11 cellular contexts compared by ENCODE assay signal in genomic region chr5:132807163-132807838, GRCh38. TPM values are rescaled to one million over a fixed set of nuclear protein-coding genes. Genes with fewer than 3 reads are reported as not detected.
DNase-seq lines count a peak whose midpoint lies in the region; ATAC-seq, FAIRE-seq and TF ChIP-seq lines count a peak whose summit lies in the region.
"Had no signal": no experiment of that assay in that cellular context is flagged by ENCODE, and none has a peak within 500 bp of the region (broad histone marks: within the 10 kb centered on the region; RNA-seq: fewer than 3 reads in every experiment).

No MANE protein-coding gene starts in this region.

- no peak overlapping the region for H4K5ac ChIP-seq in mesendoderm (ENCODE audit: low read length)

- no peak overlapping the region for H4K8ac ChIP-seq in mesendoderm (ENCODE audit: low read depth, low read length)

- H3K9me3 ChIP-seq in astrocyte (ENCODE audit: insufficient read depth, low read depth, low read length): no peaks in the 10 kb centered on the region
- H3K9me3 ChIP-seq: breast epithelium had no signal

- POLR2A ChIA-PET in BJ (lab: Charles Lee): no interaction called here

- peaks cover 5% of the 10 kb centered on the region for H3K9me3 Mint-ChIP-seq in astrocyte (ENCODE audit: unreplicated experiment)
- H3K9me3 Mint-ChIP-seq: T-helper 1 cell treated with Interleukin-12 subunit alpha and Interleukin-12 subunit beta and Interleukin-4 antibody, amounts not matched to agents 30 μg/mL and 1 μg/mL, for 36 hours had no signal

- no peak for ATAC-seq in HG02870 (IDR thresholded peaks at IDR 0.05; ENCODE audit: unreplicated experiment)
- no peak for ATAC-seq in HG03025 (IDR thresholded peaks at IDR 0.05; ENCODE audit: low FRiP score, unreplicated experiment)

- no peak for DNase-seq in BJ (ENCODE audit: low read depth)
- peak; percentile 94 for DNase-seq in HT-29 (ENCODE audit: low spot score)
- DNase-seq in astrocyte (ENCODE audit: low read depth): no peak
- DNase-seq in mesendoderm: peak; percentile 77
- no peak for DNase-seq in SHP77 treated with DMSO at 0.1 percent for 48 hours (lab: John Stamatoyannopoulos, UW)
- no peak for DNase-seq in NCI-H1092 (lab: John Stamatoyannopoulos, UW)
- DNase-seq: DMS79 treated with DMSO at 0.1 percent for 48 hours had no signal

- H3K18ac ChIP-seq in mesendoderm (ENCODE audit: low read length): peak overlapping the region; percentile 72

- no peaks in the 10 kb centered on the region for H4K20me1 ChIP-seq in astrocyte (ENCODE audit: insufficient read depth, low read length)

- H3K4me3 ChIP-seq in BJ (ENCODE audit: low read depth, low read length): no peak overlapping the region
- no peak overlapping the region for H3K4me3 ChIP-seq in astrocyte (ENCODE audit: insufficient read depth, low read depth, low read length)
- no peak overlapping the region for H3K4me3 ChIP-seq in mesendoderm (ENCODE audit: low read length)
- H3K4me3 ChIP-seq: breast epithelium had no signal

- no peak overlapping the region for H3K4ac ChIP-seq in mesendoderm (ENCODE audit: low read depth, low read length)

- H3K4me3 Mint-ChIP-seq in astrocyte (ENCODE audit: unreplicated experiment): no peak overlapping the region
- H3K4me3 Mint-ChIP-seq: T-helper 1 cell treated with Interleukin-12 subunit alpha and Interleukin-12 subunit beta and Interleukin-4 antibody, amounts not matched to agents 30 μg/mL and 1 μg/mL, for 36 hours had no signal

- H2AFZ ChIP-seq in astrocyte (ENCODE audit: low read depth, low read length): peak overlapping the region; percentile 45

- H3K56ac ChIP-seq in mesendoderm (ENCODE audit: low read length): peak overlapping the region; percentile 37

- no peak overlapping the region for H2BK15ac ChIP-seq in mesendoderm (replicated peaks; ENCODE audit: low read depth)

- H3K36me3 ChIP-seq in BJ (ENCODE audit: control insufficient read depth, insufficient read depth, low read length) (no peaks in the 10 kb centered on the region), astrocyte (ENCODE audit: insufficient read depth, low read length) (no peaks in the 10 kb centered on the region), mesendoderm (ENCODE audit: control insufficient read depth, insufficient read depth, low read length) (no peaks in the 10 kb centered on the region)
- H3K36me3 ChIP-seq: breast epithelium had no signal

- H2BK120ac ChIP-seq in mesendoderm (ENCODE audit: low read depth, low read length): no peak overlapping the region

- H3K36me3 Mint-ChIP-seq in astrocyte (ENCODE audit: low read depth, unreplicated experiment): no peaks in the 10 kb centered on the region

- no peaks in the 10 kb centered on the region for H3K79me1 ChIP-seq in mesendoderm (ENCODE audit: low read length)

- H3K23ac ChIP-seq in mesendoderm (ENCODE audit: low read length): no peak overlapping the region

- H3K79me2 ChIP-seq in astrocyte (ENCODE audit: insufficient read depth, low read length): no peaks in the 10 kb centered on the region
- H3K79me2 ChIP-seq in mesendoderm (ENCODE audit: control insufficient read depth, insufficient read depth, low read length): no peaks in the 10 kb centered on the region

- H3K27ac ChIP-seq in astrocyte (ENCODE audit: low read depth, low read length): no peak overlapping the region
- H3K27ac ChIP-seq in mesendoderm (ENCODE audit: low read depth, low read length): no peak overlapping the region
- H3K27ac ChIP-seq: breast epithelium had no signal

- no peak overlapping the region for H3K27ac Mint-ChIP-seq in astrocyte (ENCODE audit: unreplicated experiment)
- H3K27ac Mint-ChIP-seq: T-helper 1 cell treated with Interleukin-12 subunit alpha and Interleukin-12 subunit beta and Interleukin-4 antibody, amounts not matched to agents 30 μg/mL and 1 μg/mL, for 36 hours had no signal

- no peak overlapping the region for H3K4me2 ChIP-seq in astrocyte (ENCODE audit: low read length)
- H3K4me2 ChIP-seq in mesendoderm (ENCODE audit: low read length): no peak overlapping the region

- H2AK5ac ChIP-seq in mesendoderm (ENCODE audit: low read length): no peak overlapping the region

- FAIRE-seq in astrocyte (lab: Jason Lieb, UNC): no peak

- H3K4me1 ChIP-seq in astrocyte (ENCODE audit: insufficient read depth, low read length) (peaks cover 3% of the 10 kb centered on the region), mesendoderm (ENCODE audit: control insufficient read depth, low read depth, low read length) (peaks cover 3% of the 10 kb centered on the region)
- H3K4me1 ChIP-seq: breast epithelium had no signal

- H3K27me3 ChIP-seq in BJ (ENCODE audit: control insufficient read depth, insufficient read depth, low read length): peaks cover 16% of the 10 kb centered on the region
- H3K27me3 ChIP-seq in astrocyte (ENCODE audit: insufficient read depth, low read length): peaks cover 9% of the 10 kb centered on the region
- H3K27me3 ChIP-seq in mesendoderm (ENCODE audit: insufficient read depth, low read length, poor library complexity): peaks cover 6% of the 10 kb centered on the region

- TF ChIP-seq CTCF in BJ (IDR thresholded peaks at IDR 0.05; ENCODE audit: insufficient read depth, low read depth, low read length): peak; percentile 16; the same call in 1 of the 2 replicates
- TF ChIP-seq CTCF in astrocyte (IDR thresholded peaks at IDR 0.05; ENCODE audit: insufficient read depth, low read depth, low read length): no peak

- H3K27me3 Mint-ChIP-seq in astrocyte (ENCODE audit: low read depth, unreplicated experiment): peaks cover 22% of the 10 kb centered on the region

- H3K9ac ChIP-seq in astrocyte (ENCODE audit: low read length) (no peak overlapping the region), mesendoderm (ENCODE audit: low read length) (no peak overlapping the region)

- peaks cover 3% of the 10 kb centered on the region for H3K4me1 Mint-ChIP-seq in astrocyte (ENCODE audit: low read depth, unreplicated experiment)

- CTCF ChIA-PET in BJ (lab: Yijun Ruan, JAX): interaction anchor here (1.0 to 4.9 kb wide), 3 partner anchors 10 to 17 kb away, joined by 4 to 23 read pairs (median 16); no protein-coding TSS in a partner anchor

- no peak overlapping the region for H2BK5ac ChIP-seq in mesendoderm (ENCODE audit: low read length)

- WGBS in mesendoderm (ENCODE audit: extremely low coverage, insufficient coverage, low lambda C conversion rate): no CpG with 5 or more reads among the region's 12 CpGs

RNA-seq across cellular contexts. Expression of gene SOWAHA, which starts 5.8 kb away (rescaled TPM):
- polyA plus RNA-seq in BJ (2011; rRNA removed): 0.02 TPM in 1 of 2 replicates, not detected in the other
- not detected in 2 replicates for polyA minus RNA-seq in BJ (2011; rRNA and poly(A)+ RNA removed)
- 2.9 and 4.6 TPM in 2 replicates for total RNA-seq in HT-29 (2014; rRNA removed; shearing (Covaris generic))
- total RNA-seq in astrocyte: 0.10 and 0.20 TPM in 2 replicates
- 0.04 TPM for polyA plus RNA-seq in mesendoderm (2013, experiment 1 of 2)
- polyA plus RNA-seq in mesendoderm (2013, experiment 2 of 2): 0.01 TPM

RNA-seq across cellular contexts. Expression of gene SHROOM1, which starts 23.1 kb away (rescaled TPM):
- polyA plus RNA-seq in BJ (2011; rRNA removed): 6.4 and 8.5 TPM in 2 replicates
- 2.9 and 5.0 TPM in 2 replicates for polyA minus RNA-seq in BJ (2011; rRNA and poly(A)+ RNA removed)
- 48.0 and 61.2 TPM in 2 replicates for total RNA-seq in HT-29 (2014; rRNA removed; shearing (Covaris generic))
- total RNA-seq in astrocyte: 5.0 TPM in 2 replicates
- 1.6 TPM for polyA plus RNA-seq in mesendoderm (2013, experiment 1 of 2)
- 1.8 TPM for polyA plus RNA-seq in mesendoderm (2013, experiment 2 of 2)

RNA-seq across cellular contexts. Expression of gene SEPTIN8, which starts 30.3 kb away (rescaled TPM):
- polyA plus RNA-seq in BJ (2011; rRNA removed): 53.2 and 67.8 TPM in 2 replicates
- polyA minus RNA-seq in BJ (2011; rRNA and poly(A)+ RNA removed): 26.6 and 29.7 TPM in 2 replicates
- total RNA-seq in HT-29 (2014; rRNA removed; shearing (Covaris generic)): 37.7 and 49.8 TPM in 2 replicates
- total RNA-seq in astrocyte: 97.5 and 106 TPM in 2 replicates
- polyA plus RNA-seq in mesendoderm (2013, experiment 1 of 2): 13.7 TPM
- 14.3 TPM for polyA plus RNA-seq in mesendoderm (2013, experiment 2 of 2)

RNA-seq across cellular contexts. Expression of gene GDF9, which starts 59.0 kb away (rescaled TPM):
- 0.15 and 0.20 TPM in 2 replicates for polyA plus RNA-seq in BJ (2011; rRNA removed)
- not detected in 2 replicates for polyA minus RNA-seq in BJ (2011; rRNA and poly(A)+ RNA removed)
- 0.05 and 0.26 TPM in 2 replicates for total RNA-seq in HT-29 (2014; rRNA removed; shearing (Covaris generic))
- 0.34 and 0.46 TPM in 2 replicates for total RNA-seq in astrocyte
- 0.14 TPM for polyA plus RNA-seq in mesendoderm (2013, experiment 1 of 2)
- 0.10 TPM for polyA plus RNA-seq in mesendoderm (2013, experiment 2 of 2)

RNA-seq across cellular contexts. Expression of gene UQCRQ, which starts 59.1 kb away (rescaled TPM):
- polyA plus RNA-seq in BJ (2011; rRNA removed): 289 and 292 TPM in 2 replicates
- polyA minus RNA-seq in BJ (2011; rRNA and poly(A)+ RNA removed): 15.9 and 27.1 TPM in 2 replicates
- 227 and 266 TPM in 2 replicates for total RNA-seq in HT-29 (2014; rRNA removed; shearing (Covaris generic))
- 382 and 409 TPM in 2 replicates for total RNA-seq in astrocyte
- 559 TPM for polyA plus RNA-seq in mesendoderm (2013, experiment 1 of 2)
- 561 TPM for polyA plus RNA-seq in mesendoderm (2013, experiment 2 of 2)

Comparison
In these comparisons a context has a peak if more than half of its experiments do, and no peak if none do; other contexts are left out.
1. DNase-seq: peak in HT-29 (single experiment) and mesendoderm (single experiment); none in BJ (single experiment), astrocyte (single experiment), SHP77 treated with DMSO at 0.1 percent for 48 hours (single experiment) and NCI-H1092 (single experiment).